ENCODE assay signal across 8 cellular contexts in the genomic region with DNA sequence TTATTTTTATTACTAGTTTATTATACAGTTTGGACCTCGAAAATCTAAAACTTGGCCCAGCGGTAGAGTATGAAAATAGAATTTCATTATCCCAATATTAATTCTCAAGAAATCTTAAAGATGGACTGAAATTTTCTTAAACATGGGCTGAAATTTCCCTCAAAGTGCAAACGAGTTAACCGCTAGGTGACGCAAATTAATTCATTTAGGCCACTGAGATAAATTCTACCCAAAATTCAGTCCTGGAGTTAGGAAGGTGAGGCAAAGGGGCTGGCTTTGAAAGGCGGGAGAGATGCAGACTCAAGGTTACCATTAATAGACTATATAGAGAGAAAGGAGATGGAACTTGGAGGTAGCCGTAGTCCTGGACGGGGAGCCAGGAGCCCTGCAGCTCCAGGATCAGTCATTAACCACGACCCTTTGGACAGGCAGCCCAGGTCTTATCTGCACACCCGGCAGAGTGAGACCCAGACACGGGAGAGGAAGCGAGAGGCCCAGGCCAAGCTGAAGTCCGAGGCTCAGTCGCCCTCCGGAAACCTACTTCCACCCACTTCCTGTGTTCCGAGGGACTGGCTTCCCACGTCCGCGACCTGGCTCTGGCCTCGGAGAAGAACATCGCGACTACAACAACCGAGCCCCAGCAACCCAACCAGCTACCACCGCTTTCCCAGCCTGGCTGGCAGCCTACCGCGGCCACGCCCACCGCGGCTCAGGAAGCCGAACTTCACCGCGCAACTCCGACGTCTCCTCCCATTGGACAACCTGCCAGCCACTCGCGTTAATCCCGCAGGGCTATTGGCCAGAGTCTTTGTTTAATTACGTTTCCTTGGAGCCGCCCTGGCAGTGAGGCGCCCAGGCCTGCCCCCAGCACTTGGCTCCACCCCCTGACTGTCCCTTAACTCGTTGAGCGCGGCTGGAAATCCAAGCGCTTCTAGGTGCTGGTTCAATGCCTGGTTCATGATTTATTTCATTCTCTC. TPM values are rescaled to one million over a fixed set of nuclear protein-coding genes. Genes with fewer than 3 reads are reported as not detected.
DNase-seq lines count a peak whose midpoint lies in the region; ATAC-seq and TF ChIP-seq lines count a peak whose summit lies in the region.

A gene with protein sequence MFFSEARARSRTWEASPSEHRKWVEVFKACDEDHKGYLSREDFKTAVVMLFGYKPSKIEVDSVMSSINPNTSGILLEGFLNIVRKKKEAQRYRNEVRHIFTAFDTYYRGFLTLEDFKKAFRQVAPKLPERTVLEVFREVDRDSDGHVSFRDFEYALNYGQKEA (minus strand): TSS at position 686 of the 977 bp plus-strand sequence. CDS start 70 bp downstream, at position 616.

- peaks cover 6% of the 10 kb centered on the region for H3K36me3 ChIP-seq in left ventricle myocardium inferior
- no peaks in the 10 kb centered on the region for H3K36me3 ChIP-seq in urinary bladder (ENCODE audit: insufficient read depth)

- peak within 1 kb of the TSS; percentile 91 for H3K27ac Mint-ChIP-seq in T-helper 1 cell treated with Interleukin-12 subunit alpha and Interleukin-12 subunit beta and Interleukin-4 antibody, amounts not matched to agents 30 μg/mL and 1 μg/mL, for 36 hours
- H3K27ac Mint-ChIP-seq in progenitor cell of endocrine pancreas, result peak within 1 kb of the TSS; percentile 97

- H3K27me3 ChIP-seq in left ventricle myocardium inferior (ENCODE audit: low read depth), result no peaks in the 10 kb centered on the region

- H3K4me1 Mint-ChIP-seq in T-helper 1 cell treated with Interleukin-12 subunit alpha and Interleukin-12 subunit beta and Interleukin-4 antibody, amounts not matched to agents 30 μg/mL and 1 μg/mL, for 36 hours (ENCODE audit: low read depth), result peaks cover 47% of the 10 kb centered on the region
- peaks cover 23% of the 10 kb centered on the region for H3K4me1 Mint-ChIP-seq in progenitor cell of endocrine pancreas (ENCODE audit: low read depth)

- ATAC-seq in HG02884 (IDR thresholded peaks at IDR 0.05; ENCODE audit: unreplicated experiment), result peak; percentile 85

- no peaks in the 10 kb centered on the region for H3K27me3 Mint-ChIP-seq in T-helper 1 cell treated with Interleukin-12 subunit alpha and Interleukin-12 subunit beta and Interleukin-4 antibody, amounts not matched to agents 30 μg/mL and 1 μg/mL, for 36 hours (ENCODE audit: low read depth)
- no peaks in the 10 kb centered on the region for H3K27me3 Mint-ChIP-seq in progenitor cell of endocrine pancreas

- H3K4me3 Mint-ChIP-seq in T-helper 1 cell treated with Interleukin-12 subunit alpha and Interleukin-12 subunit beta and Interleukin-4 antibody, amounts not matched to agents 30 μg/mL and 1 μg/mL, for 36 hours, result peak within 1 kb of the TSS; percentile 97
- H3K4me3 Mint-ChIP-seq in progenitor cell of endocrine pancreas (ENCODE audit: low read depth), result peak within 1 kb of the TSS; percentile 99

- H3K9me3 Mint-ChIP-seq in T-helper 1 cell treated with Interleukin-12 subunit alpha and Interleukin-12 subunit beta and Interleukin-4 antibody, amounts not matched to agents 30 μg/mL and 1 μg/mL, for 36 hours, result no peaks in the 10 kb centered on the region
- H3K9me3 Mint-ChIP-seq in progenitor cell of endocrine pancreas (ENCODE audit: low read depth), result no peaks in the 10 kb centered on the region

- WGBS in urinary bladder, result 2% methylated on average over 44 of the region's 44 CpGs

- DNase-seq in GM13977 (ENCODE audit: low spot score), result peak; percentile 92
- DNase-seq in NCI-H146 treated with DMSO at 0.1 percent for 48 hours (lab: John Stamatoyannopoulos, UW; ENCODE audit: unreplicated experiment), result peak; percentile 99
- peak; percentile 81 to 99 (median 96) for DNase-seq in amygdala (lab: John Stamatoyannopoulos, UW)
- DNase-seq in left ventricle myocardium inferior, result peak; percentile 97
- DNase-seq in progenitor cell of endocrine pancreas (ENCODE audit: low spot score, unreplicated experiment), result peak; percentile 90

- TF ChIP-seq CTCF in GM13977 (IDR thresholded peaks at IDR 0.05; ENCODE audit: extremely low read depth, insufficient read depth, missing control alignments) (peak; percentile 10), left ventricle myocardium inferior (IDR thresholded peaks at IDR 0.05; ENCODE audit: borderline replicate concordance) (no peak), progenitor cell of endocrine pancreas (IDR thresholded peaks at IDR 0.05; ENCODE audit: unreplicated experiment) (peak; percentile 43)

- H3K36me3 Mint-ChIP-seq in T-helper 1 cell treated with Interleukin-12 subunit alpha and Interleukin-12 subunit beta and Interleukin-4 antibody, amounts not matched to agents 30 μg/mL and 1 μg/mL, for 36 hours (ENCODE audit: low read depth), result peaks cover 29% of the 10 kb centered on the region
- peaks cover 15% of the 10 kb centered on the region for H3K36me3 Mint-ChIP-seq in progenitor cell of endocrine pancreas (ENCODE audit: insufficient read depth)

- intact Hi-C loops in left ventricle myocardium inferior (cut with micrococcal nuclease), result no loop called here

- H3K4me3 ChIP-seq in left ventricle myocardium inferior (peak within 1 kb of the TSS; percentile 82), urinary bladder (ENCODE audit: low read depth, low read length) (peak within 1 kb of the TSS; percentile 79)

- H3K4me1 ChIP-seq in left ventricle myocardium inferior, result peaks cover 25% of the 10 kb centered on the region
- H3K4me1 ChIP-seq in urinary bladder (ENCODE audit: insufficient read depth), result no peaks in the 10 kb centered on the region

- H3K27ac ChIP-seq in left ventricle myocardium inferior (replicated peaks) (peak within 1 kb of the TSS; percentile 84), urinary bladder (ENCODE audit: low read depth) (peak within 1 kb of the TSS; percentile 11)

- H3K9me3 ChIP-seq in left ventricle myocardium inferior (replicated peaks), result no peaks in the 10 kb centered on the region

- in situ Hi-C loops in GM13977 (cut with MboI; ENCODE audit: low pct_unique_long_range_greater_than_20kb, low sequenced_read_pairs, unreplicated experiment), result no loop called here

RNA-seq across cellular contexts. Expression of the gene that starts here (rescaled TPM):
- total RNA-seq in left ventricle myocardium inferior (2.2 TPM), progenitor cell of endocrine pancreas (18.1 and 20.8 TPM in 2 replicates), urinary bladder (14.2 TPM)
- polyA plus RNA-seq in urinary bladder, result 6.5 TPM

Comparison
In these comparisons a context has a peak if more than half of its experiments do, and no peak if none do; other contexts are left out.
1. Peak in every context shown above with its lines: DNase-seq, ATAC-seq, H3K4me3 ChIP-seq and H3K27ac ChIP-seq.